In the genomic region with DNA sequence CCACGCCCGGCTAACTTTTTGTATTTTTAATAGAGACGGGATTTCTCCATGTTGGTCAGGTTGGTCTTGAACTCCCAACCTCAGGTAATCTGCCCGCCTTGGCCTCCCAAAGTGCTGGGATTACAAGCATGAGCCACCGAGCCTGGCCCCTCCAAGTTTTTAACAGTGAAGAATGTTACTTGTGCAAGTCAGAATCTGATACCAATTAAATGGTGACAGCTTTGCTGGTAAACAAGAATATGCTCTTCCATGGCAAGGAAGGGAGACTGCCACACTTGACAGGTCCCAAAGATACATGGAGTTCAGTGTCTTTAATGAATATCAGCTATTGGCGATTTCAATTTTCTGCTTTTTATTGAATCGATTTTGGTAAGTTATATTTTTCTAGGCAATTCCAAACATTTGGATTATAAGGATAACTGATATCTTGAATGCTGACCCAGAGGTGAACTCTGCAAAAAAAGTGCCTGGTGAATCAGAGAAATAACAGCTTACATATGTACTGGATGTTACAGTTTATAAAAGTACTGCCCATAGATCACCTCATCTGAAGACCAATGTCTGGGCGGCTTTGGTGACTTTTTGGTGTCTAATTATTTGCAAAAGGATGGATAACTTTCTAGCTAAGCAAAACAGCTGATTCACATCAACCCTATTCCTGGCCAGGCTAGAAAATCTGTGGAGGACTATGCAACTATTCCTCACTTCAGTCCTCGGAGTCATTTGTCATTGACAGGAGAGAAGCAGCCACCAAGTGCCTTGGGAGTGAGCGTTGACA, we compare ENCODE assay signal across 8 cellular contexts. TPM values are rescaled to one million over a fixed set of nuclear protein-coding genes. Genes with fewer than 3 reads are reported as not detected.
A peak's percentile ranks its signal among the peaks of the same experiment; 100 is the strongest.
DNase-seq lines count a peak whose midpoint lies in the region; ATAC-seq, FAIRE-seq and TF ChIP-seq lines count a peak whose summit lies in the region.

No MANE protein-coding gene starts in this region.

- H3K4me3 Mint-ChIP-seq in naive thymus-derived CD8-positive, alpha-beta T cell = peak overlapping the region; percentile 84 to 93 (median 89)

- H3K27ac Mint-ChIP-seq in naive thymus-derived CD8-positive, alpha-beta T cell = peak overlapping the region; percentile 82 to 95 (median 91)

- H3K9me3 ChIP-seq in Karpas-422 (ENCODE audit: low read length) = no peaks in the 10 kb centered on the region

- no peak overlapping the region for H3K27ac ChIP-seq in Karpas-422 (ENCODE audit: low read length)

- H3K4me2 ChIP-seq in Karpas-422 (ENCODE audit: low read depth, low read length, poor library complexity, severe bottlenecking) = peak overlapping the region; percentile 86

- no peaks in the 10 kb centered on the region for H3K27me3 Mint-ChIP-seq in naive thymus-derived CD8-positive, alpha-beta T cell

- H3K36me3 ChIP-seq in Karpas-422 (ENCODE audit: insufficient read depth, low read length) = no peaks in the 10 kb centered on the region

- no peak for ATAC-seq in naive thymus-derived CD8-positive, alpha-beta T cell
- no peak for ATAC-seq in GM19328 (IDR thresholded peaks at IDR 0.05; ENCODE audit: unreplicated experiment)

- no peaks in the 10 kb centered on the region for H3K79me2 ChIP-seq in Karpas-422 (ENCODE audit: low read length)

- TF ChIP-seq CTCF in choroid plexus epithelial cell (conservative IDR thresholded peaks at IDR 0.05; ENCODE audit: low read depth, low read length) = no peak

- TF ChIP-seq POLR2A in GM12892 (IDR thresholded peaks at IDR 0.05; ENCODE audit: low read depth, low read length) = no peak

- H2AFZ ChIP-seq in Karpas-422 (ENCODE audit: low read length) = no peak overlapping the region

- FAIRE-seq in GM12892 (lab: Jason Lieb, UNC) = no peak

- H3K36me3 Mint-ChIP-seq in naive thymus-derived CD8-positive, alpha-beta T cell = peaks cover 0 to 16% (median 6%) of the 10 kb centered on the region in 3 donors

- DNase-seq in AG20443 (ENCODE audit: low spot score) (peak; percentile 23), Karpas-422 (peak; percentile 47), choroid plexus epithelial cell (ENCODE audit: low read depth) (no peak), NCI-H128 (lab: John Stamatoyannopoulos, UW; ENCODE audit: unreplicated experiment) (no peak), GM12892 (ENCODE audit: insufficient read length) (no peak), mucosa of gallbladder (ENCODE audit: low spot score) (no peak)
- DNase-seq in naive thymus-derived CD8-positive, alpha-beta T cell = no peak

- 0 out of 2 replicates have a peak, but pooled peaks cover 4% of the 10 kb centered on the region for H4K20me1 ChIP-seq in Karpas-422 (ENCODE audit: insufficient read depth, low read depth, low read length)

- no peaks in the 10 kb centered on the region for H3K27me3 ChIP-seq in Karpas-422 (ENCODE audit: low read length)

- peak overlapping the region; percentile 82 for H3K4me3 ChIP-seq in Karpas-422 (ENCODE audit: low read length)
- peak overlapping the region; percentile 76 for H3K4me3 ChIP-seq in choroid plexus epithelial cell (ENCODE audit: low read depth, low read length)

- H3K9ac ChIP-seq in Karpas-422 (ENCODE audit: low read length) = peak overlapping the region; percentile 85

- no peaks in the 10 kb centered on the region for H3K9me2 ChIP-seq in Karpas-422 (replicated peaks; ENCODE audit: insufficient read depth, low read length)

- peaks cover 28% of the 10 kb centered on the region for H3K4me1 ChIP-seq in Karpas-422 (ENCODE audit: low read length)

- POLR2A ChIA-PET in naive thymus-derived CD8-positive, alpha-beta T cell (lab: Charles Lee) = interaction anchor here (0.6 to 5.0 kb wide), 8 partner anchors 8 to 484 kb away, joined by 3 to 93 read pairs (median 18); a partner anchor contains a TSS

- H3K9me3 Mint-ChIP-seq in naive thymus-derived CD8-positive, alpha-beta T cell = no peaks in the 10 kb centered on the region

- H3K4me1 Mint-ChIP-seq in naive thymus-derived CD8-positive, alpha-beta T cell = peaks cover 21 to 62% (median 54%) of the 10 kb centered on the region in 4 donors

RNA-seq across cellular contexts. Expression of a gene that starts 1.2 kb away (rescaled TPM):
- total RNA-seq in Karpas-422 (2014; rRNA removed; shearing (Covaris generic); ENCODE audit: low replicate concordance) = 7.7 and 8.3 TPM in 2 replicates
- total RNA-seq in naive thymus-derived CD8-positive, alpha-beta T cell = 10 to 100 TPM; 22.9 to 23.7 TPM
- 10 to 100 TPM; 27.6 to 39.3 (median 30.0) TPM for polyA plus RNA-seq in naive thymus-derived CD8-positive, alpha-beta T cell
- 15.1 TPM for polyA plus RNA-seq in GM12892 (2012; ENCODE audit: missing spikeins)
- total RNA-seq in mucosa of gallbladder = 12.4 TPM

RNA-seq across cellular contexts. Expression of a gene that starts 10.4 kb away (rescaled TPM):
- total RNA-seq in Karpas-422 (2014; rRNA removed; shearing (Covaris generic); ENCODE audit: low replicate concordance) = not detected in 2 replicates
- total RNA-seq in naive thymus-derived CD8-positive, alpha-beta T cell = not detected
- polyA plus RNA-seq in naive thymus-derived CD8-positive, alpha-beta T cell = not detected
- not detected for polyA plus RNA-seq in GM12892 (2012; ENCODE audit: missing spikeins)
- not detected for total RNA-seq in mucosa of gallbladder

RNA-seq across cellular contexts. Expression of a gene that starts 19.0 kb away (rescaled TPM):
- total RNA-seq in Karpas-422 (2014; rRNA removed; shearing (Covaris generic); ENCODE audit: low replicate concordance) = not detected in 2 replicates
- total RNA-seq in naive thymus-derived CD8-positive, alpha-beta T cell = 10 to 100 TPM; 20.8 to 33.0 TPM
- not detected for polyA plus RNA-seq in naive thymus-derived CD8-positive, alpha-beta T cell
- polyA plus RNA-seq in GM12892 (2012; ENCODE audit: missing spikeins) = not detected
- total RNA-seq in mucosa of gallbladder = 18.4 TPM

Comparison
In these comparisons a context has a peak if more than half of its experiments do, and no peak if none do; other contexts are left out.
1. DNase-seq: peak in AG20443 (single experiment) and Karpas-422 (single experiment); none in choroid plexus epithelial cell (single experiment), naive thymus-derived CD8-positive, alpha-beta T cell (0 of 10), NCI-H128 (single experiment), GM12892 (single experiment) and mucosa of gallbladder (single experiment).
2. RNA of a gene that starts 19.0 kb away (total RNA-seq): 20.8 to 33.0 TPM in naive thymus-derived CD8-positive, alpha-beta T cell and 18.4 TPM in mucosa of gallbladder (single experiment); not detected in Karpas-422; every median in the first group is over 10 times any median in the second.